25 cellular contexts compared by ENCODE assay signal in genomic region chr4:126869967-126870366, GRCh38.
"Had no signal": no experiment of that assay in that cellular context is flagged by ENCODE, and none has a peak within 500 bp of the region (broad histone marks: within the 10 kb centered on the region; RNA-seq: fewer than 3 reads in every experiment).

No MANE protein-coding gene starts in this region.

- H3K4me3 ChIP-seq: dorsolateral prefrontal cortex, esophagus squamous epithelium, lung, prostate gland, testis, tibial nerve, upper lobe of right lung, vagina had no signal

- H3K36me3 Mint-ChIP-seq: naive B cell; stimulated activated naive B cell treated with anti-CD40 and anti-IgM and Interleukin-4, amounts not matched to agents 10 μg/mL and 1 μg/mL and 100 μg/mL, for 72 hours had no signal

- H3K4me1 ChIP-seq: esophagus squamous epithelium, parathyroid adenoma, prostate gland, testis, tibial nerve, upper lobe of right lung, vagina had no signal

- H3K9me3 ChIP-seq: prostate gland, testis, vagina had no signal

- H3K27ac ChIP-seq: dorsolateral prefrontal cortex, esophagus squamous epithelium, parathyroid adenoma, prostate gland, testis, tibial nerve, upper lobe of right lung, vagina had no signal

- H3K27me3 Mint-ChIP-seq: naive B cell; stimulated activated naive B cell treated with anti-CD40 and anti-IgM and Interleukin-4, amounts not matched to agents 10 μg/mL and 1 μg/mL and 100 μg/mL, for 72 hours; stimulated activated naive CD8-positive, alpha-beta T cell treated with anti-CD3 and anti-CD28 coated beads, Interleukin-15, amount 100 ng/mL, for 72 hours had no signal

- H3K27me3 ChIP-seq: dorsolateral prefrontal cortex, esophagus squamous epithelium, testis, tibial nerve, upper lobe of right lung, vagina had no signal

- DNase-seq: cortex of kidney; dorsolateral prefrontal cortex; effector CD8-positive, alpha-beta T cell; esophagus squamous epithelium; foreskin fibroblast; immature natural killer cell; kidney; left cardiac atrium; left ventricle myocardium superior; mesendoderm; naive B cell; nephron progenitor cell; retina; stimulated activated CD4-positive, alpha-beta T cell treated with anti-CD3 and anti-CD28 coated beads, Interleukin-2, amount 100 ng/mL, for 24 hours; stimulated activated CD4-positive, alpha-beta T cell treated with anti-CD3 and anti-CD28 coated beads, Interleukin-4, amount 100 ng/mL, for 4 hours; stimulated activated naive B cell treated with anti-CD40 and anti-IgM and Interleukin-4, amounts not matched to agents 10 μg/mL and 1 μg/mL and 100 μg/mL, for 72 hours; stimulated activated naive CD8-positive, alpha-beta T cell treated with anti-CD3 and anti-CD28 coated beads, Interleukin-15, amount 100 ng/mL, for 72 hours; testis; upper lobe of right lung had no signal

- H3K4me1 Mint-ChIP-seq: immature natural killer cell; naive B cell; nephron progenitor cell; stimulated activated naive B cell treated with anti-CD40 and anti-IgM and Interleukin-4, amounts not matched to agents 10 μg/mL and 1 μg/mL and 100 μg/mL, for 72 hours; stimulated activated naive CD8-positive, alpha-beta T cell treated with anti-CD3 and anti-CD28 coated beads, Interleukin-15, amount 100 ng/mL, for 72 hours had no signal

- ATAC-seq: left cardiac atrium; left ventricle myocardium superior; sciatic nerve; stimulated activated naive B cell treated with anti-CD40 and anti-IgM and Interleukin-4, amounts not matched to agents 10 μg/mL and 1 μg/mL and 100 μg/mL, for 72 hours; stimulated activated naive CD8-positive, alpha-beta T cell treated with anti-CD3 and anti-CD28 coated beads, Interleukin-15, amount 100 ng/mL, for 72 hours; upper lobe of right lung had no signal

- H3K4me3 Mint-ChIP-seq: immature natural killer cell; naive B cell; nephron progenitor cell; stimulated activated naive B cell treated with anti-CD40 and anti-IgM and Interleukin-4, amounts not matched to agents 10 μg/mL and 1 μg/mL and 100 μg/mL, for 72 hours; stimulated activated naive CD8-positive, alpha-beta T cell treated with anti-CD3 and anti-CD28 coated beads, Interleukin-15, amount 100 ng/mL, for 72 hours had no signal

- H3K27ac Mint-ChIP-seq: immature natural killer cell; naive B cell; nephron progenitor cell; stimulated activated naive B cell treated with anti-CD40 and anti-IgM and Interleukin-4, amounts not matched to agents 10 μg/mL and 1 μg/mL and 100 μg/mL, for 72 hours; stimulated activated naive CD8-positive, alpha-beta T cell treated with anti-CD3 and anti-CD28 coated beads, Interleukin-15, amount 100 ng/mL, for 72 hours had no signal

- H3K36me3 ChIP-seq: esophagus squamous epithelium, prostate gland, tibial nerve, upper lobe of right lung, vagina had no signal
